ENCODE assay signal across 2 cellular contexts in the genomic region with DNA sequence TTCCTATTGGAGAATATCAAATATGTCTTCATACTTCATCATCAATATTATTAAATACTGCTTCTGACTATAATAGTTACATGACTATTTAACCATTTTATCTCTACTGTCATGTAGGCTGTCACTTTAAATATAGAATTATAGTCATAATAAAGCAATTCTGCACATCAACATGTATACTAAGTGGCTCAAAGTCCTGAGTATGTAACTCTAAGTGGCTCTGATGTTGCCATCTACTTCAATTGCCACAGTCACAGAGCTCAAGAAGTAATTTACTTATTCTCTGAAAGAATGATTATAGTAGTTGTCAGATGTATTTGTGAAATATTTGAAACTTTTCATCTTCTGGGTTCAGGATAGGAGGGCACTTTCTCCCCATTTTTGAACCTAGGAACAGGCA.
TF ChIP-seq lines count a peak whose summit lies in the region.

No MANE protein-coding gene starts in this region.

TF ChIP-seq in H1, 55 proteins besides CTCF, POLR2A, EP300 and RAD21 (continued from another document):
- TF ChIP-seq SP1 (IDR thresholded peaks at IDR 0.05; ENCODE audit: low read depth, low read length): no peak
- TF ChIP-seq, protein P1, sequence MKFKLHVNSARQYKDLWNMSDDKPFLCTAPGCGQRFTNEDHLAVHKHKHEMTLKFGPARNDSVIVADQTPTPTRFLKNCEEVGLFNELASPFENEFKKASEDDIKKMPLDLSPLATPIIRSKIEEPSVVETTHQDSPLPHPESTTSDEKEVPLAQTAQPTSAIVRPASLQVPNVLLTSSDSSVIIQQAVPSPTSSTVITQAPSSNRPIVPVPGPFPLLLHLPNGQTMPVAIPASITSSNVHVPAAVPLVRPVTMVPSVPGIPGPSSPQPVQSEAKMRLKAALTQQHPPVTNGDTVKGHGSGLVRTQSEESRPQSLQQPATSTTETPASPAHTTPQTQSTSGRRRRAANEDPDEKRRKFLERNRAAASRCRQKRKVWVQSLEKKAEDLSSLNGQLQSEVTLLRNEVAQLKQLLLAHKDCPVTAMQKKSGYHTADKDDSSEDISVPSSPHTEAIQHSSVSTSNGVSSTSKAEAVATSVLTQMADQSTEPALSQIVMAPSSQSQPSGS (IDR thresholded peaks at IDR 0.05; ENCODE audit: low read length): no peak
- TF ChIP-seq KDM5A (IDR thresholded peaks at IDR 0.05; ENCODE audit: low read length): no peak
- no peak for TF ChIP-seq CHD2 (IDR thresholded peaks at IDR 0.05; ENCODE audit: low read length)
- TF ChIP-seq CBX8 (IDR thresholded peaks at IDR 0.05; ENCODE audit: borderline replicate concordance, low read depth, low read length): no peak
- no peak for TF ChIP-seq KDM4A (IDR thresholded peaks at IDR 0.05; ENCODE audit: low read depth, low read length, severe bottlenecking)
- TF ChIP-seq SP4 (IDR thresholded peaks at IDR 0.05; ENCODE audit: low read length): no peak
- no peak for TF ChIP-seq SAP30 (IDR thresholded peaks at IDR 0.05; ENCODE audit: insufficient read depth, insufficient replicate concordance, low read length)
- no peak for TF ChIP-seq EGR1 (IDR thresholded peaks at IDR 0.05; ENCODE audit: borderline replicate concordance, low read depth, low read length)
- TF ChIP-seq YY1 (IDR thresholded peaks at IDR 0.05; ENCODE audit: low read depth, low read length): no peak
- no peak for TF ChIP-seq FOSL1 (IDR thresholded peaks at IDR 0.05; ENCODE audit: insufficient read depth, low read depth, low read length)
- TF ChIP-seq ASH2L (IDR thresholded peaks at IDR 0.05; ENCODE audit: low read length): no peak
- TF ChIP-seq RNF2 (IDR thresholded peaks at IDR 0.05; ENCODE audit: borderline replicate concordance, low read depth, low read length, missing control alignments, poor library complexity, severe bottlenecking): no peak
- no peak for TF ChIP-seq GABPA (IDR thresholded peaks at IDR 0.05; ENCODE audit: borderline replicate concordance, insufficient read depth, low read length)
- no peak for TF ChIP-seq TBP (IDR thresholded peaks at IDR 0.05; ENCODE audit: low read depth, low read length)
- no peak for TF ChIP-seq CREB1 (IDR thresholded peaks at IDR 0.05)

TF ChIP-seq in neural cell, 6 proteins besides CTCF, POLR2A, EP300 and RAD21:
- TF ChIP-seq REST (IDR thresholded peaks at IDR 0.05; ENCODE audit: borderline replicate concordance) (no peak), POLR2AphosphoS5 (IDR thresholded peaks at IDR 0.05) (peak; percentile 64), SMC3 (conservative IDR thresholded peaks at IDR 0.05; ENCODE audit: poor library complexity) (no peak)
